ENCODE assay signal across 27 cellular contexts in the genomic region with DNA sequence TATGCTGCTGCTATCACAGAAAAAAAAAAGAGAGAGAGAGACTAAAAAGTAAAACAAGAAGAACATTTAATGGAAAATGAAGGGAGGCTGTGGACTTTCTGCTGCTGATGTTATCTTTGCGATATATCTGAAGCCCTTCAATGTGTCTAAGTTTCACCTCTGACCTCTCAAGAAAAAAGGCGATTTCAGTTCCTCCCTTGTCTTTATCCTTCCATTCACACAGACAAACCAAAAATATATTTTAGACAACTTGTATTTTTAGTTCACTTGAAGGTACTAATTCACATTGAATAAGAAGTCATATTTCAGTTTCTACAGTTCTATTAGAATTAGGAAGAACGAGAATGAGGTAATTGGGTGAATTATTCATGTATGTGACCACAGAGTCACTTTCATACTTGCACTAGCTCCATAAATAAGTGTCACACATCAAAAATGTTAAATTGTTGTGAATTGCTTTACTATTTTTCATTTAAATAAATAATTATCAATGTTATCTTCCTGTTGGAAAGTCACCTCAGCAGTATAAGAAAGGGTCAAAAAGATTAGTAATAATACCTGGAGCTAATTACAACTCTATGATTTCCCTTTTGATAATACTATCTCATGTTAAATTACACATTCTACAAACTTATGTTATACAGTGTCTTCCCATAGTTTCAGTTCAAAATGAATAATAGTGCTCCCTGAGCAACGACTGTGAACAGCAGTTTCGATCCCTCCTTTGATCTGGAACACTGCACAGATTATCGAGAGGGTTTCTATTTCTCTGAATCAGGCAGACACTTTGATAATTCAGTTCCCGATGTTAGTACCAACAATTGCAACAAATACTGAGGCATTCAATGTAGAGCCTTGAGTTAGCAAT.
"Had no signal": no experiment of that assay in that cellular context is flagged by ENCODE, and none has a peak within 500 bp of the region (broad histone marks: within the 10 kb centered on the region; RNA-seq: fewer than 3 reads in every experiment).

No MANE protein-coding gene starts in this region.

- H3K4me3 ChIP-seq: ascending aorta, cardiac muscle cell, colonic mucosa, Peyer's patch, SJSA1 had no signal

- H3K4me1 ChIP-seq: ascending aorta, colonic mucosa, Peyer's patch, SJSA1 had no signal

- H3K4me2 ChIP-seq: SK-N-SH had no signal

- H3K9me3 ChIP-seq: ascending aorta, colonic mucosa, Peyer's patch, SJSA1, SK-N-SH had no signal

- H3K27ac ChIP-seq: ascending aorta, cardiac muscle cell, colonic mucosa, Peyer's patch, SJSA1 had no signal

- H3K27me3 ChIP-seq: ascending aorta, cardiac muscle cell, colonic mucosa, Peyer's patch, SJSA1 had no signal

- FAIRE-seq: TTC549 had no signal

- DNase-seq: activated CD4-positive, alpha-beta T cell treated with anti-CD3 and anti-CD28 coated beads for 36 hours; activated CD4-positive, alpha-beta T cell treated with anti-CD3 and anti-CD28 coated beads, Interleukin-2, amount 10 ng/mL, durations not matched to agents 7 days and 5 days; activated CD4-positive, alpha-beta T cell treated with anti-CD3 and anti-CD28 coated beads, Interleukin-2, amount 50 U/mL, for 48 hours; activated CD8-positive, alpha-beta T cell treated with anti-CD3 and anti-CD28 coated beads, Interleukin-2, amount 10 ng/mL, durations not matched to agents 7 days and 5 days; activated gamma-delta T cell; activated naive CD4-positive, alpha-beta T cell treated with Interleukin-2 at 50 U/mL for 16 hours; activated naive CD8-positive, alpha-beta T cell treated with anti-CD3 and anti-CD28 coated beads, Interleukin-2, amount 10 ng/mL, durations not matched to agents 7 days and 5 days; activated T-cell treated with anti-CD3 and anti-CD28 coated beads, Interleukin-2, amount 50 U/mL, for 24 hours; amygdala; colonic mucosa; NCI-H1105; NCI-H1436; NCI-H1694 treated with DMSO at 0.1 percent for 48 hours; NCI-H2029; NCI-H510A; NCI-H526; NCI-H748 treated with DMSO at 0.1 percent for 48 hours; NK-92 treated with Interleukin-12 subunit alpha and Interleukin-12 subunit beta, amount 100 ng/mL, for 24 hours; PC-3; Peyer's patch; RPMI8226; SHP77 treated with DMSO at 0.1 percent for 48 hours; SK-N-SH had no signal

- ATAC-seq: activated CD4-positive, alpha-beta T cell treated with anti-CD3 and anti-CD28 coated beads for 36 hours; activated CD8-positive, alpha-beta T cell treated with anti-CD3 and anti-CD28 coated beads, Interleukin-2, amount 10 ng/mL, durations not matched to agents 7 days and 5 days; PC-3 had no signal
